ENCODE assay signal across 8 cellular contexts in the genomic region with DNA sequence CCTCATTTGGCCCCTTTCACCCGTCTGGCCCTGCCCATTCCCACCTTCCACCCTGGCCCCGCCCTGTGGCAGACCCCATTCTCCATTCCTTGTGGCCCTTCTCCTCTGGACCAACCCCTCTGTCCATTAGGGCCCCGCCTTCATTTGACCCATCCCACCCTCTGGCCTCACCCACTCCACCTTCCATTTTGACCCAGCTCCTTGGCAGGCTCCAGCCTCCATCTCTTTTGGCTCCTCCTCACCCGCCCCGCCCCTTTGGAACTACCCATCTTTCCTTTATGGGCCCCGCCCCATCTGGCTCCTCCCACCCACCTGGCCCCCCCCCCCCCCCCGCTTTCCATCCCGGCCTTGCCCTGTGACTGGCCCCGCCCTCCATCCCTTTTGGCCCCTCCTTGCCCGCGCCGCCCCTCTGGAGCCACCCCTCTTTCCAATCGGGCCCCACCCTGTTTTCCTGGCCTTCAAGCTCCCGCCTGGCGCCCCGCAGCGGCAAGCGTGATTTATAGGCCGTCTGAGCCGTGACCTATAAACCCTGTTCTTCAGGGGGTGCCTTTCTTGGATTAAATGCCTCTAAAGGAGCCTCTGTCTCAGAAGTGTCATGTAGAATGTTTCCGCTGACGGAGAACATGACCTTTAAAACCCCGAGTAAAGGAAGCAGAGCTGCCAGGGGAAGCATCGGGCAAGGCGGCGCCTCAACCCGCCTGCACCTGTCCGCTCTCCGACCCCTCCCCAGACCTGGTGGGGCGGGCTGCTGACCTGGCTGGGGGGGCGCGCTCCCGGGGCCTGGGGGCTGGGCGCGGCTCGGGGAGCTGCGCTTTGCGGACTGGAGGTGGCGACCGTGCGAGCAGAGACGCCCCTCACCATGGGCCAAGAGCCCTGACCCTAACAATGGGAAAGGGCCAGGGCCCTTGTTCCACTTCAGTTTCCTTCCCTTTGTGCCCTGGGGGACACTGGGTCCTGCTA.
DNase-seq lines count a peak whose midpoint lies in the region; ATAC-seq, FAIRE-seq and TF ChIP-seq lines count a peak whose summit lies in the region.

No MANE protein-coding gene starts in this region.

- FAIRE-seq in urothelium cell line (lab: Jason Lieb, UNC), result no peak

- peak overlapping the region; percentile 68 for H3K4me3 Mint-ChIP-seq in endodermal cell

- no peaks in the 10 kb centered on the region for H3K9me2 ChIP-seq in Karpas-422 (replicated peaks; ENCODE audit: insufficient read depth, low read length)

- H3K9me3 Mint-ChIP-seq in endodermal cell, result no peaks in the 10 kb centered on the region

- peak overlapping the region; percentile 20 for H3K4me2 ChIP-seq in Karpas-422 (ENCODE audit: low read depth, low read length, poor library complexity, severe bottlenecking)
- H3K4me2 ChIP-seq in osteoblast (ENCODE audit: insufficient read depth, low read length), result no peak overlapping the region

- H3K4me1 ChIP-seq in Karpas-422 (ENCODE audit: low read length), result peaks cover 69% of the 10 kb centered on the region
- H3K4me1 ChIP-seq in endodermal cell (ENCODE audit: control insufficient read depth, insufficient read depth, low read length), result no peaks in the 10 kb centered on the region
- H3K4me1 ChIP-seq in osteoblast (ENCODE audit: insufficient read depth, low read length), result peaks cover 13% of the 10 kb centered on the region

- H3K36me3 ChIP-seq in Karpas-422 (ENCODE audit: insufficient read depth, low read length), result no peaks in the 10 kb centered on the region
- H3K36me3 ChIP-seq in endodermal cell (ENCODE audit: control insufficient read depth, insufficient read depth, low read length), result no peaks in the 10 kb centered on the region
- H3K36me3 ChIP-seq in osteoblast (ENCODE audit: insufficient read depth, low read length), result no peaks in the 10 kb centered on the region

- H3K79me2 ChIP-seq in Karpas-422 (ENCODE audit: low read length), result no peaks in the 10 kb centered on the region
- H3K79me2 ChIP-seq in osteoblast (ENCODE audit: insufficient read depth, low read length), result no peaks in the 10 kb centered on the region

- H3K27me3 ChIP-seq in Karpas-422 (ENCODE audit: low read length) (no peaks in the 10 kb centered on the region; the same call in 1 of the 2 replicates), endodermal cell (ENCODE audit: control insufficient read depth, insufficient read depth, low read length, poor library complexity, severe bottlenecking) (no peaks in the 10 kb centered on the region), osteoblast (ENCODE audit: insufficient read depth, low read length) (peaks cover 15% of the 10 kb centered on the region)

- no peak for ATAC-seq in GM19455 (IDR thresholded peaks at IDR 0.05; ENCODE audit: unreplicated experiment)

- H3K9ac ChIP-seq in Karpas-422 (ENCODE audit: low read length) (no peak overlapping the region), endodermal cell (ENCODE audit: extremely low read depth, low read length, poor library complexity, severe bottlenecking) (no peak overlapping the region)

- no peak overlapping the region for H3K27ac ChIP-seq in 22Rv1
- H3K27ac ChIP-seq in Karpas-422 (ENCODE audit: low read length), result no peak overlapping the region
- no peak overlapping the region for H3K27ac ChIP-seq in endodermal cell (ENCODE audit: low read depth, low read length)
- H3K27ac ChIP-seq in osteoblast (ENCODE audit: low read depth, low read length), result no peak overlapping the region

- H3K4me1 Mint-ChIP-seq in endodermal cell, result peaks cover 8% of the 10 kb centered on the region

- DNase-seq in Karpas-422, result peak; percentile 91
- peak; percentile 28 for DNase-seq in activated CD4-positive, alpha-beta T cell treated with anti-CD3 and anti-CD28 coated beads for 1 hour
- DNase-seq in endodermal cell, result peak; percentile 100
- peak; percentile 65 for DNase-seq in osteoblast (ENCODE audit: insufficient read length, low spot score, missing footprints)
- peak; percentile 31 for DNase-seq in urothelium cell line (ENCODE audit: low spot score)
- DNase-seq in NCI-H2107 treated with DMSO at 0.1 percent for 48 hours (lab: John Stamatoyannopoulos, UW; ENCODE audit: unreplicated experiment), result no peak

- WGBS in endodermal cell (ENCODE audit: insufficient coverage in 1 of 2, insufficient read length in 1 of 2), 2 experiments, result 2 to 12% methylated on average over 10 to 38 of the region's 42 CpGs

- no peaks in the 10 kb centered on the region for H4K20me1 ChIP-seq in Karpas-422 (ENCODE audit: insufficient read depth, low read depth, low read length)
- H4K20me1 ChIP-seq in osteoblast (ENCODE audit: insufficient read depth, low read length), result no peaks in the 10 kb centered on the region

- H3K9me3 ChIP-seq in Karpas-422 (ENCODE audit: low read length) (no peaks in the 10 kb centered on the region), endodermal cell (ENCODE audit: control insufficient read depth, low read length) (no peaks in the 10 kb centered on the region), osteoblast (ENCODE audit: low read depth, low read length) (no peaks in the 10 kb centered on the region)

- 0 out of 2 replicates have a peak, but pooled peaks have one; percentile 11 for TF ChIP-seq CTCF in 22Rv1 (IDR thresholded peaks at IDR 0.05)
- peak; percentile 43 for TF ChIP-seq CTCF in endodermal cell (conservative IDR thresholded peaks at IDR 0.05)
- no peak for TF ChIP-seq CTCF in osteoblast (IDR thresholded peaks at IDR 0.05; ENCODE audit: extremely low read depth, low read depth, low read length)

- H3K4me3 ChIP-seq in Karpas-422 (ENCODE audit: low read length), result 0 out of 2 replicates have a peak overlapping the region, but pooled peaks have one; percentile 28
- H3K4me3 ChIP-seq in endodermal cell (ENCODE audit: low read length), result peak overlapping the region; percentile 56
- no peak overlapping the region for H3K4me3 ChIP-seq in osteoblast (ENCODE audit: insufficient read depth, low read length)

- no peaks in the 10 kb centered on the region for H3K36me3 Mint-ChIP-seq in endodermal cell (ENCODE audit: low read depth)

- H3K27me3 Mint-ChIP-seq in endodermal cell (ENCODE audit: insufficient read depth), result peaks cover 8% of the 10 kb centered on the region

- H2AFZ ChIP-seq in Karpas-422 (ENCODE audit: low read length) (no peak overlapping the region), osteoblast (ENCODE audit: low read length) (no peak overlapping the region)

- no peak overlapping the region for H3K27ac Mint-ChIP-seq in endodermal cell
